ENCODE assay signal across 16 cellular contexts in genomic region chr22:39958916-39959639, GRCh38. TPM values are rescaled to one million over a fixed set of nuclear protein-coding genes. Genes with fewer than 3 reads are reported as not detected.
DNase-seq lines count a peak whose midpoint lies in the region; ATAC-seq and TF ChIP-seq lines count a peak whose summit lies in the region.
"Had no signal": no experiment of that assay in that cellular context is flagged by ENCODE, and none has a peak within 500 bp of the region (broad histone marks: within the 10 kb centered on the region; RNA-seq: fewer than 3 reads in every experiment).

No MANE protein-coding gene starts in this region.

- TF ChIP-seq EP300 in ovary (IDR thresholded peaks at IDR 0.05): no peak

- H3K27me3 ChIP-seq in BLaER1: no peaks in the 10 kb centered on the region
- H3K27me3 ChIP-seq in CD8-positive, alpha-beta memory T cell (ENCODE audit: insufficient read depth, low read length, poor library complexity, severe bottlenecking): no peaks in the 10 kb centered on the region
- H3K27me3 ChIP-seq in naive thymus-derived CD4-positive, alpha-beta T cell (ENCODE audit: control insufficient read depth in 2 of 2, insufficient read depth in 2 of 2, low read length in 2 of 2): no peaks in the 10 kb centered on the region
- no peaks in the 10 kb centered on the region for H3K27me3 ChIP-seq in ovary
- no peaks in the 10 kb centered on the region for H3K27me3 ChIP-seq in Karpas-422 (ENCODE audit: low read length)
- H3K27me3 ChIP-seq: BE2C, foreskin keratinocyte, uterus had no signal

- TF ChIP-seq CTCF in ovary (IDR thresholded peaks at IDR 0.05): no peak

- H3K79me2 ChIP-seq in Karpas-422 (ENCODE audit: low read length): no peaks in the 10 kb centered on the region

- H3K27ac ChIP-seq in BLaER1 (0 out of 2 replicates have a peak overlapping the region, but pooled peaks have one; percentile 14), ovary (no peak overlapping the region), Karpas-422 (ENCODE audit: low read length) (no peak overlapping the region)
- no peak overlapping the region for H3K27ac ChIP-seq in CD8-positive, alpha-beta memory T cell (ENCODE audit: low read depth, low read length)
- H3K27ac ChIP-seq in naive thymus-derived CD4-positive, alpha-beta T cell (ENCODE audit: low read depth, low read length): peak overlapping the region; percentile 44
- H3K27ac ChIP-seq: foreskin keratinocyte, lower lobe of right lung, neutrophil, uterus had no signal

- no peak overlapping the region for H3K4me3 ChIP-seq in BLaER1
- H3K4me3 ChIP-seq in CD8-positive, alpha-beta memory T cell (ENCODE audit: low read length): no peak overlapping the region
- no peak overlapping the region for H3K4me3 ChIP-seq in naive thymus-derived CD4-positive, alpha-beta T cell (ENCODE audit: low read length)
- H3K4me3 ChIP-seq in ovary: no peak overlapping the region
- H3K4me3 ChIP-seq in Karpas-422 (ENCODE audit: low read length): no peak overlapping the region
- H3K4me3 ChIP-seq: lower lobe of right lung, uterus had no signal

- ATAC-seq in naive thymus-derived CD4-positive, alpha-beta T cell: no peak

- POLR2A ChIA-PET in CD8-positive, alpha-beta memory T cell (lab: Charles Lee): no interaction called here
- POLR2A ChIA-PET in naive thymus-derived CD4-positive, alpha-beta T cell (lab: Charles Lee): interaction anchor here (0.6 to 1.8 kb wide), 5 partner anchors 9 to 862 kb away, joined by 3 to 8 read pairs (median 5); no protein-coding TSS in a partner anchor

- no peaks in the 10 kb centered on the region for H3K9me2 ChIP-seq in Karpas-422 (replicated peaks; ENCODE audit: insufficient read depth, low read length)

- TF ChIP-seq POLR2A in ovary (IDR thresholded peaks at IDR 0.05): no peak

- 72 to 76% (median 72%) methylated on average over 11 of the region's 11 CpGs for WGBS in ovary, 3 donors

- peak overlapping the region in 3 of 7 donors; percentile 13 to 49 (median 28) for H3K4me3 Mint-ChIP-seq in CD8-positive, alpha-beta memory T cell
- no peak overlapping the region for H3K4me3 Mint-ChIP-seq in activated T-helper 2 cell treated with anti-CD3 and anti-CD28 coated beads, Interferon-gamma antibody, Interleukin-2, Interleukin-4, amounts not matched to agents 10 μg/mL and 5 μg/mL and 100 μg/mL, durations not matched to agents 14 hours and 24 hours and 36 hours (ENCODE audit: low read depth)
- H3K4me3 Mint-ChIP-seq in naive thymus-derived CD4-positive, alpha-beta T cell: peak overlapping the region in 8 of 10 donors; percentile 14 to 70 (median 42)

- H4K20me1 ChIP-seq in BLaER1 (no peaks in the 10 kb centered on the region), Karpas-422 (ENCODE audit: insufficient read depth, low read depth, low read length) (no peaks in the 10 kb centered on the region)

- no peak overlapping the region for H3K9ac ChIP-seq in BLaER1
- H3K9ac ChIP-seq in Karpas-422 (ENCODE audit: low read length): no peak overlapping the region

- peaks cover 0 to 3% of the 10 kb centered on the region in 2 donors for H3K27me3 Mint-ChIP-seq in CD8-positive, alpha-beta memory T cell
- H3K27me3 Mint-ChIP-seq in activated T-helper 2 cell treated with anti-CD3 and anti-CD28 coated beads, Interferon-gamma antibody, Interleukin-2, Interleukin-4, amounts not matched to agents 10 μg/mL and 5 μg/mL and 100 μg/mL, durations not matched to agents 14 hours and 24 hours and 36 hours (ENCODE audit: low read depth): no peaks in the 10 kb centered on the region
- no peaks in the 10 kb centered on the region for H3K27me3 Mint-ChIP-seq in naive thymus-derived CD4-positive, alpha-beta T cell

- intact Hi-C loops in activated T-helper 2 cell treated with anti-CD3 and anti-CD28 coated beads, Interferon-gamma antibody, Interleukin-2, Interleukin-4, amounts not matched to agents 10 μg/mL and 5 μg/mL and 100 μg/mL, durations not matched to agents 14 hours and 24 hours and 36 hours (cut with micrococcal nuclease): no loop called here
- intact Hi-C loops in naive thymus-derived CD4-positive, alpha-beta T cell (cut with micrococcal nuclease): loop anchor here in 1 of 2 donors (1.0 to 2.0 kb wide), 3 partner anchors 8 to 65 kb away; no protein-coding TSS in a partner anchor
- intact Hi-C loops in ovary (cut with DNase I): no loop called here

- H3K27ac Mint-ChIP-seq in CD8-positive, alpha-beta memory T cell: peak overlapping the region; percentile 77 to 96 (median 93)
- H3K27ac Mint-ChIP-seq in activated T-helper 2 cell treated with anti-CD3 and anti-CD28 coated beads, Interferon-gamma antibody, Interleukin-2, Interleukin-4, amounts not matched to agents 10 μg/mL and 5 μg/mL and 100 μg/mL, durations not matched to agents 14 hours and 24 hours and 36 hours: peak overlapping the region; percentile 9
- peak overlapping the region in 7 of 9 donors; percentile 53 to 93 (median 84) for H3K27ac Mint-ChIP-seq in naive thymus-derived CD4-positive, alpha-beta T cell

- peaks cover 35 to 91% (median 43%) of the 10 kb centered on the region in 3 donors for H3K36me3 Mint-ChIP-seq in CD8-positive, alpha-beta memory T cell
- peaks cover 81% of the 10 kb centered on the region for H3K36me3 Mint-ChIP-seq in activated T-helper 2 cell treated with anti-CD3 and anti-CD28 coated beads, Interferon-gamma antibody, Interleukin-2, Interleukin-4, amounts not matched to agents 10 μg/mL and 5 μg/mL and 100 μg/mL, durations not matched to agents 14 hours and 24 hours and 36 hours (ENCODE audit: low read depth)
- peaks cover 28 to 64% (median 54%) of the 10 kb centered on the region in 5 donors for H3K36me3 Mint-ChIP-seq in naive thymus-derived CD4-positive, alpha-beta T cell

- H3K9me3 ChIP-seq in BLaER1: no peaks in the 10 kb centered on the region
- no peaks in the 10 kb centered on the region for H3K9me3 ChIP-seq in CD8-positive, alpha-beta memory T cell (ENCODE audit: low read length)
- no peaks in the 10 kb centered on the region for H3K9me3 ChIP-seq in naive thymus-derived CD4-positive, alpha-beta T cell (ENCODE audit: control insufficient read depth in 2 of 3, low read length in 3 of 3)
- no peaks in the 10 kb centered on the region for H3K9me3 ChIP-seq in ovary
- no peaks in the 10 kb centered on the region for H3K9me3 ChIP-seq in Karpas-422 (ENCODE audit: low read length)
- H3K9me3 ChIP-seq: BE2C, lower lobe of right lung, neutrophil, uterus had no signal

- H2AFZ ChIP-seq in Karpas-422 (ENCODE audit: low read length): no peak overlapping the region

- no peaks in the 10 kb centered on the region for H3K9me3 Mint-ChIP-seq in CD8-positive, alpha-beta memory T cell
- H3K9me3 Mint-ChIP-seq in activated T-helper 2 cell treated with anti-CD3 and anti-CD28 coated beads, Interferon-gamma antibody, Interleukin-2, Interleukin-4, amounts not matched to agents 10 μg/mL and 5 μg/mL and 100 μg/mL, durations not matched to agents 14 hours and 24 hours and 36 hours: no peaks in the 10 kb centered on the region
- no peaks in the 10 kb centered on the region for H3K9me3 Mint-ChIP-seq in naive thymus-derived CD4-positive, alpha-beta T cell
- H3K9me3 Mint-ChIP-seq: H9 had no signal

- H3K4me2 ChIP-seq in BLaER1 (peak overlapping the region; percentile 71), Karpas-422 (ENCODE audit: low read depth, low read length, poor library complexity, severe bottlenecking) (no peak overlapping the region)

- H3K4me1 Mint-ChIP-seq in CD8-positive, alpha-beta memory T cell: peaks cover 70 to 84% (median 82%) of the 10 kb centered on the region in 3 donors
- peaks cover 71% of the 10 kb centered on the region for H3K4me1 Mint-ChIP-seq in activated T-helper 2 cell treated with anti-CD3 and anti-CD28 coated beads, Interferon-gamma antibody, Interleukin-2, Interleukin-4, amounts not matched to agents 10 μg/mL and 5 μg/mL and 100 μg/mL, durations not matched to agents 14 hours and 24 hours and 36 hours (ENCODE audit: low read depth)
- peaks cover 47 to 87% (median 76%) of the 10 kb centered on the region in 7 donors for H3K4me1 Mint-ChIP-seq in naive thymus-derived CD4-positive, alpha-beta T cell

- DNase-seq in CD8-positive, alpha-beta memory T cell: no peak
- DNase-seq in activated T-helper 2 cell treated with anti-CD3 and anti-CD28 coated beads, Interferon-gamma antibody, Interleukin-2, Interleukin-4, amounts not matched to agents 10 μg/mL and 5 μg/mL and 100 μg/mL, durations not matched to agents 14 hours and 24 hours and 36 hours (ENCODE audit: low spot score): no peak
- no peak for DNase-seq in naive thymus-derived CD4-positive, alpha-beta T cell
- DNase-seq in stimulated activated CD8-positive, alpha-beta memory T cell treated with anti-CD3 and anti-CD28 coated beads, Interleukin-4, amount 100 ng/mL, for 48 hours: no peak
- DNase-seq in ovary (no peak), foreskin melanocyte (no peak), Karpas-422 (no peak)
- DNase-seq: lower lobe of right lung; NCI-H1092; stimulated activated CD4-positive, alpha-beta T cell treated with anti-CD3 and anti-CD28 coated beads, Interleukin-2, amount 100 ng/mL, for 48 hours; uterus had no signal

- CTCF ChIA-PET in CD8-positive, alpha-beta memory T cell (lab: Charles Lee): interaction anchor here (1.0 kb wide), 1 partner anchor 16 kb away, joined by 4 read pairs; no protein-coding TSS in a partner anchor
- CTCF ChIA-PET in naive thymus-derived CD4-positive, alpha-beta T cell (lab: Charles Lee): interaction anchor here (1.1 to 1.7 kb wide), 4 partner anchors 12 to 66 kb away, joined by 4 to 8 read pairs (median 5); no protein-coding TSS in a partner anchor

- H3K4me1 ChIP-seq in BLaER1: peaks cover 72% of the 10 kb centered on the region
- H3K4me1 ChIP-seq in CD8-positive, alpha-beta memory T cell (ENCODE audit: insufficient read depth, low read length): peaks cover 76% of the 10 kb centered on the region
- H3K4me1 ChIP-seq in naive thymus-derived CD4-positive, alpha-beta T cell (ENCODE audit: control insufficient read depth in 2 of 2, insufficient read depth in 2 of 2, low read length in 2 of 2): peaks cover 42 to 63% of the 10 kb centered on the region in 2 donors
- H3K4me1 ChIP-seq in ovary (ENCODE audit: insufficient read depth): no peaks in the 10 kb centered on the region
- H3K4me1 ChIP-seq in Karpas-422 (ENCODE audit: low read length): peaks cover 11% of the 10 kb centered on the region
- H3K4me1 ChIP-seq: uterus had no signal

- H3K36me3 ChIP-seq in BLaER1: no peaks in the 10 kb centered on the region
- peaks cover 61% of the 10 kb centered on the region for H3K36me3 ChIP-seq in CD8-positive, alpha-beta memory T cell (ENCODE audit: insufficient read depth, low read length)
- H3K36me3 ChIP-seq in naive thymus-derived CD4-positive, alpha-beta T cell (ENCODE audit: control insufficient read depth in 2 of 3, insufficient read depth in 3 of 3, low read length in 3 of 3): peaks cover 28 to 86% (median 29%) of the 10 kb centered on the region in 3 experiments
- no peaks in the 10 kb centered on the region for H3K36me3 ChIP-seq in ovary
- H3K36me3 ChIP-seq in Karpas-422 (ENCODE audit: insufficient read depth, low read length): no peaks in the 10 kb centered on the region
- H3K36me3 ChIP-seq: BE2C, lower lobe of right lung, neutrophil, uterus had no signal

RNA-seq across cellular contexts. Expression of gene TMA7B, which starts 1.1 kb away (rescaled TPM):
- total RNA-seq in CD8-positive, alpha-beta memory T cell: 1 to 10 TPM; 1.4 to 2.0 TPM
- polyA plus RNA-seq in CD8-positive, alpha-beta memory T cell: 3.0 TPM
- 1.7 and 2.0 TPM in 2 replicates for total RNA-seq in activated T-helper 2 cell treated with anti-CD3 and anti-CD28 coated beads, Interferon-gamma antibody, Interleukin-2, Interleukin-4, amounts not matched to agents 10 μg/mL and 5 μg/mL and 100 μg/mL, durations not matched to agents 14 hours and 24 hours and 36 hours
- total RNA-seq in naive thymus-derived CD4-positive, alpha-beta T cell: 10 to 100 TPM in 2 of 5 experiments, 1 to 10 TPM in 3; 6.4 to 12.8 (median 9.5) TPM
- polyA plus RNA-seq in naive thymus-derived CD4-positive, alpha-beta T cell: 1 to 10 TPM; 2.6 to 3.3 TPM
- total RNA-seq in ovary: not detected
- not detected for polyA plus RNA-seq in ovary
- total RNA-seq in Karpas-422 (2014; rRNA removed; shearing (Covaris generic); ENCODE audit: low replicate concordance): not detected in 2 replicates
- total RNA-seq: foreskin keratinocyte, H9, uterus had no signal
- polyA plus RNA-seq: foreskin keratinocyte had no signal

RNA-seq across cellular contexts. Expression of gene FAM83F, which starts 35.7 kb away (rescaled TPM):
- under 1 TPM; 0.33 to 0.51 TPM for total RNA-seq in CD8-positive, alpha-beta memory T cell
- polyA plus RNA-seq in CD8-positive, alpha-beta memory T cell: 0.01 TPM
- 0.07 and 0.11 TPM in 2 replicates for total RNA-seq in activated T-helper 2 cell treated with anti-CD3 and anti-CD28 coated beads, Interferon-gamma antibody, Interleukin-2, Interleukin-4, amounts not matched to agents 10 μg/mL and 5 μg/mL and 100 μg/mL, durations not matched to agents 14 hours and 24 hours and 36 hours
- total RNA-seq in naive thymus-derived CD4-positive, alpha-beta T cell: 10 to 100 TPM in 1 of 5 experiments, 1 to 10 TPM in 1, under 1 TPM in 3; 0.11 to 10.6 (median 0.51) TPM
- polyA plus RNA-seq in naive thymus-derived CD4-positive, alpha-beta T cell: under 1 TPM in 1 of 2 donors, not detected in 1; 0.20 TPM
- 1 to 10 TPM in 4 of 7 donors, under 1 TPM in 3; 0.20 to 3.4 (median 1.7) TPM for total RNA-seq in ovary
- under 1 TPM; 0.12 to 0.51 TPM for polyA plus RNA-seq in ovary
- under 0.01 and 0.07 TPM in 2 replicates for total RNA-seq in Karpas-422 (2014; rRNA removed; shearing (Covaris generic); ENCODE audit: low replicate concordance)

RNA-seq across cellular contexts. Expression of gene GRAP2, which starts 58.2 kb away (rescaled TPM):
- 10 to 100 TPM; 41.8 to 53.2 TPM for total RNA-seq in CD8-positive, alpha-beta memory T cell
- 103 TPM for polyA plus RNA-seq in CD8-positive, alpha-beta memory T cell
- total RNA-seq in activated T-helper 2 cell treated with anti-CD3 and anti-CD28 coated beads, Interferon-gamma antibody, Interleukin-2, Interleukin-4, amounts not matched to agents 10 μg/mL and 5 μg/mL and 100 μg/mL, durations not matched to agents 14 hours and 24 hours and 36 hours: 44.1 and 46.5 TPM in 2 replicates
- total RNA-seq in naive thymus-derived CD4-positive, alpha-beta T cell: 100 to 1,000 TPM; 108 to 156 (median 145) TPM
- 100 to 1,000 TPM in 1 of 2 donors, 10 to 100 TPM in 1; 55.2 to 109 TPM for polyA plus RNA-seq in naive thymus-derived CD4-positive, alpha-beta T cell
- 1 to 10 TPM in 1 of 7 donors, under 1 TPM in 5, not detected in 1; 0.46 to 1.5 (median 0.75) TPM for total RNA-seq in ovary
- polyA plus RNA-seq in ovary: 1 to 10 TPM in 1 of 2 donors, under 1 TPM in 1; 0.73 to 2.0 TPM
- not detected in 2 replicates for total RNA-seq in Karpas-422 (2014; rRNA removed; shearing (Covaris generic); ENCODE audit: low replicate concordance)
- total RNA-seq: foreskin keratinocyte, H9 had no signal
- polyA plus RNA-seq: foreskin keratinocyte had no signal

Comparison
In these comparisons a context has a peak if more than half of its experiments do, and no peak if none do; other contexts are left out.
1. H3K27ac ChIP-seq: peak in BLaER1 (single experiment) and naive thymus-derived CD4-positive, alpha-beta T cell (single experiment); none in CD8-positive, alpha-beta memory T cell (single experiment), ovary (0 of 2) and Karpas-422 (single experiment).
2. H3K27ac Mint-ChIP-seq: peak in every context shown above with its lines; median percentile 93 in CD8-positive, alpha-beta memory T cell; 84 in naive thymus-derived CD4-positive, alpha-beta T cell; 9 in activated T-helper 2 cell treated with anti-CD3 and anti-CD28 coated beads, Interferon-gamma antibody, Interleukin-2, Interleukin-4, amounts not matched to agents 10 μg/mL and 5 μg/mL and 100 μg/mL, durations not matched to agents 14 hours and 24 hours and 36 hours.
3. RNA of gene GRAP2, which starts 58.2 kb away (total RNA-seq): 108 to 156 TPM in naive thymus-derived CD4-positive, alpha-beta T cell, 41.8 to 53.2 TPM in CD8-positive, alpha-beta memory T cell and 44.1 to 46.5 TPM in activated T-helper 2 cell treated with anti-CD3 and anti-CD28 coated beads, Interferon-gamma antibody, Interleukin-2, Interleukin-4, amounts not matched to agents 10 μg/mL and 5 μg/mL and 100 μg/mL, durations not matched to agents 14 hours and 24 hours and 36 hours; 0.46 to 1.5 TPM in ovary and not detected in Karpas-422; every median in the first group is over 10 times any median in the second.